ENCODE assay signal across 1 cellular context in genomic region chr16:80899804-80900592, GRCh38.
TF ChIP-seq lines count a peak whose summit lies in the region.

No MANE protein-coding gene starts in this region.

TF ChIP-seq in HepG2, 621 proteins besides CTCF, POLR2A, EP300 and RAD21 (continued from another document):
- TF ChIP-seq HMGXB3 (CRISPR knock-in tag; IDR thresholded peaks at IDR 0.05; ENCODE audit: borderline replicate concordance) (peak; percentile 96), ZFX (CRISPR knock-in tag; IDR thresholded peaks at IDR 0.05; ENCODE audit: low read depth) (0 out of 2 replicates have a peak, but pooled peaks have one; percentile 22), ZBTB25 (CRISPR knock-in tag; IDR thresholded peaks at IDR 0.05) (no peak), HNRNPLL (IDR thresholded peaks at IDR 0.05; ENCODE audit: low read depth, low read length, poor library complexity, severe bottlenecking) (no peak), ZNF143 (CRISPR knock-in tag; IDR thresholded peaks at IDR 0.05) (peak; percentile 75), ZNF329 (CRISPR knock-in tag; IDR thresholded peaks at IDR 0.05; ENCODE audit: low read depth) (peak; percentile 96), CERS6 (CRISPR knock-in tag; IDR thresholded peaks at IDR 0.05) (no peak), ZSCAN21 (CRISPR knock-in tag; IDR thresholded peaks at IDR 0.05; ENCODE audit: borderline replicate concordance) (no peak), ZNF768 (CRISPR knock-in tag; IDR thresholded peaks at IDR 0.05) (0 out of 2 replicates have a peak, but pooled peaks have one; percentile 22), DRAP1 (CRISPR knock-in tag; IDR thresholded peaks at IDR 0.05) (peak; percentile 29; the same call in 1 of the 2 replicates)
